32 cellular contexts compared by ENCODE assay signal in the genomic region with DNA sequence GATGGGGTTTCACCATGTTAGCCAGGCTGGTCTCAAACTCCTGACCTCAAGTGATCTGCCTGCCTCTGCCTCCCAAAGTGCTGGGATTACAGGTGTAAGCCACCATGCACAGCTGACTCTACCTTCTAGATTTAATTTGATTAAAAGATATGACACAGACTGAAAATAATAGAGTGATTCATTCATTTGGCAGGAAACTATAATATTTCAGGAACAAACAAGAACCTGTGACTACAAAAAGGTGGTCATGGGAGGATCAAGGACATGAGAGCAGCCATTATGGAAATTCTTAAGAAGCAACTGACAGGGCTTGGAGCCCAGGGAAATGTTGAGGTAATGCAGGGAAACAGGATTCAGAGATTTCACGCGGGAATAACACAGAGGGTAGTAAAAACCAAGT.
"Had no signal": no experiment of that assay in that cellular context is flagged by ENCODE, and none has a peak within 500 bp of the region (broad histone marks: within the 10 kb centered on the region; RNA-seq: fewer than 3 reads in every experiment).

No MANE protein-coding gene starts in this region.

- DNase-seq: Karpas-422, Kasumi-1, MG63, NCI-H1048, NCI-H1092, NCI-H1092 treated with DMSO at 0.1 percent for 48 hours, NCI-H1105, NCI-H1105 treated with DMSO at 0.1 percent for 48 hours, NCI-H1417, NCI-H1417 treated with DMSO at 0.1 percent for 48 hours, NCI-H1436, NCI-H1436 treated with DMSO at 0.1 percent for 48 hours, NCI-H146, NCI-H1694, NCI-H1694 treated with DMSO at 0.1 percent for 48 hours, NCI-H187, NCI-H187 treated with DMSO at 0.1 percent for 48 hours, NCI-H1930, NCI-H2029, NCI-H2029 treated with DMSO at 0.1 percent for 48 hours, NCI-H2081, NCI-H2081 treated with DMSO at 0.1 percent for 48 hours, NCI-H2107, NCI-H2171, NCI-H2171 treated with DMSO at 0.1 percent for 48 hours, NCI-H2227 treated with DMSO at 0.1 percent for 48 hours, NCI-H226, NCI-H345, NCI-H446, NCI-H446 treated with DMSO at 0.1 percent for 48 hours, NCI-H510A had no signal

- H3K27me3 ChIP-seq: MG63 had no signal

- H3K9ac ChIP-seq: KMS-11 had no signal

- H3K4me3 ChIP-seq: MG63 had no signal

- H3K36me3 ChIP-seq: MG63 had no signal
